In the genomic region with DNA sequence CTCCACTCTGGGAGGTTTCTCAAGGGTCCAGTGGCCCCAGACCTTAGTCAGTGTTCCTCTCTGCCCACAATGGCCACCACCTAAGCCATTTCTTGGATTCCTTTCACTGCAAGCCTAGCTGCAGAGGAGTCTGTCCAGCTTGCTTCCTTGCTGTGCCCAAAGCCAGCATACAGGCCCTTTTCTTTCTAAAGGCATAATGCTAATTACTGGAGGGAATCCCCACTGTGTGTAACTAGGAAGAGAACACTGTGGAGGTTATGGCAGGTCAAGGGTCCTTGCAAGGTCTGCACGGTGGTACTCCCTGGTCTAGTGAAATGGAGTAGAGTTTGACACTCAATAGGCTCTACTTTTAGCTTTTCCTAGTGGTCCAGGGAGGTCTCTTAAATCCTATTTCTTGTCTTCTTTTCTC, we compare ENCODE assay signal across 9 cellular contexts.
DNase-seq lines count a peak whose midpoint lies in the region; ATAC-seq and TF ChIP-seq lines count a peak whose summit lies in the region.
"Had no signal": no experiment of that assay in that cellular context is flagged by ENCODE, and none has a peak within 500 bp of the region (broad histone marks: within the 10 kb centered on the region; RNA-seq: fewer than 3 reads in every experiment).

No MANE protein-coding gene starts in this region.

- H3K9me3 ChIP-seq in esophagus squamous epithelium (no peaks in the 10 kb centered on the region), upper lobe of left lung (no peaks in the 10 kb centered on the region)

- intact Hi-C loops in esophagus squamous epithelium (cut with DNase I), result no loop called here
- intact Hi-C loops in head of caudate nucleus (cut with DNase I), result no loop called here
- intact Hi-C loops in MCF 10A (cut with micrococcal nuclease), result no loop called here

- peak; percentile 17 for ATAC-seq in HG03159 (IDR thresholded peaks at IDR 0.05; ENCODE audit: unreplicated experiment)
- peak in 1 of 2 donors; percentile 4 for ATAC-seq in upper lobe of left lung (ENCODE audit: low FRiP score in 2 of 2)

- H3K36me3 Mint-ChIP-seq in T-helper 2 cell treated with Interferon-gamma antibody and Interleukin-4, amounts not matched to agents 5 μg/mL and 100 μg/mL, for 36 hours (ENCODE audit: low read depth), result peaks cover 20% of the 10 kb centered on the region
- H3K36me3 Mint-ChIP-seq in MCF 10A (ENCODE audit: insufficient read depth, unreplicated experiment), result no peaks in the 10 kb centered on the region

- H3K4me3 Mint-ChIP-seq in T-helper 2 cell treated with Interferon-gamma antibody and Interleukin-4, amounts not matched to agents 5 μg/mL and 100 μg/mL, for 36 hours, result peak overlapping the region; percentile 13
- H3K4me3 Mint-ChIP-seq in MCF 10A (ENCODE audit: unreplicated experiment), result no peak overlapping the region

- POLR2A ChIA-PET in MCF 10A (lab: Yijun Ruan, JAX), result no interaction called here

- TF ChIP-seq CTCF in esophagus squamous epithelium (IDR thresholded peaks at IDR 0.05) (no peak), upper lobe of left lung (IDR thresholded peaks at IDR 0.05) (no peak), MCF 10A (IDR thresholded peaks at IDR 0.05; ENCODE audit: unreplicated experiment) (no peak)

- H3K27me3 Mint-ChIP-seq in T-helper 2 cell treated with Interferon-gamma antibody and Interleukin-4, amounts not matched to agents 5 μg/mL and 100 μg/mL, for 36 hours (ENCODE audit: low read depth), result no peaks in the 10 kb centered on the region
- H3K27me3 Mint-ChIP-seq in MCF 10A (ENCODE audit: insufficient read depth, unreplicated experiment), result peaks cover 15% of the 10 kb centered on the region

- H3K27ac Mint-ChIP-seq in T-helper 2 cell treated with Interferon-gamma antibody and Interleukin-4, amounts not matched to agents 5 μg/mL and 100 μg/mL, for 36 hours, result peak overlapping the region; percentile 80
- no peak overlapping the region for H3K27ac Mint-ChIP-seq in MCF 10A (ENCODE audit: low read depth, unreplicated experiment)

- H3K9me3 Mint-ChIP-seq in T-helper 2 cell treated with Interferon-gamma antibody and Interleukin-4, amounts not matched to agents 5 μg/mL and 100 μg/mL, for 36 hours, result peaks cover 9% of the 10 kb centered on the region
- no peaks in the 10 kb centered on the region for H3K9me3 Mint-ChIP-seq in MCF 10A (ENCODE audit: unreplicated experiment)

- H3K27ac ChIP-seq in esophagus squamous epithelium, result peak overlapping the region; percentile 12 to 84 (median 78)
- peak overlapping the region in 3 of 4 donors; percentile 14 to 45 (median 26) for H3K27ac ChIP-seq in upper lobe of left lung

- no peaks in the 10 kb centered on the region for H3K27me3 ChIP-seq in esophagus squamous epithelium
- no peaks in the 10 kb centered on the region for H3K27me3 ChIP-seq in upper lobe of left lung

- no peak for TF ChIP-seq EP300 in upper lobe of left lung (IDR thresholded peaks at IDR 0.05)

- TF ChIP-seq POLR2A in esophagus squamous epithelium (IDR thresholded peaks at IDR 0.05) (no peak), upper lobe of left lung (IDR thresholded peaks at IDR 0.05) (no peak)

- H3K36me3 ChIP-seq in esophagus squamous epithelium (no peaks in the 10 kb centered on the region), upper lobe of left lung (no peaks in the 10 kb centered on the region)

- no peak overlapping the region for H3K4me3 ChIP-seq in esophagus squamous epithelium
- H3K4me3 ChIP-seq in upper lobe of left lung, result no peak overlapping the region

- 44 to 63% methylated on average over 1 of the region's 1 CpG for WGBS in esophagus squamous epithelium, 2 donors
- 64 to 85% methylated on average over 1 of the region's 1 CpG for WGBS in upper lobe of left lung, 2 donors

- no peak for DNase-seq in T-helper 2 cell treated with Interferon-gamma antibody and Interleukin-4, amounts not matched to agents 5 μg/mL and 100 μg/mL, for 36 hours (ENCODE audit: low spot score)
- DNase-seq in T-helper 2 cell, result no peak
- no peak for DNase-seq in esophagus squamous epithelium (lab: John Stamatoyannopoulos, UW)
- DNase-seq in upper lobe of left lung, result no peak
- no peak for DNase-seq in head of caudate nucleus
- DNase-seq in MCF 10A (ENCODE audit: unreplicated experiment), result no peak
- no peak for DNase-seq in COLO829 (ENCODE audit: low spot score)
- DNase-seq: activated CD4-positive, alpha-beta T cell treated with anti-CD3 and anti-CD28 coated beads for 1 hour had no signal

- BruUV-seq in MCF 10A (replicated peaks; lab: Mats Ljungman, UMichigan), result no TSS peak

- peaks cover 64% of the 10 kb centered on the region for H3K4me1 Mint-ChIP-seq in T-helper 2 cell treated with Interferon-gamma antibody and Interleukin-4, amounts not matched to agents 5 μg/mL and 100 μg/mL, for 36 hours (ENCODE audit: low read depth)
- no peaks in the 10 kb centered on the region for H3K4me1 Mint-ChIP-seq in MCF 10A (ENCODE audit: insufficient read depth, unreplicated experiment)

- CTCF ChIA-PET in MCF 10A (lab: Yijun Ruan, JAX), result interaction anchor here (1.1 to 1.4 kb wide), 2 partner anchors 28 to 463 kb away, joined by 3 to 5 read pairs; no protein-coding TSS in a partner anchor

- peaks cover 8 to 74% (median 37%) of the 10 kb centered on the region in 3 donors for H3K4me1 ChIP-seq in esophagus squamous epithelium
- peaks cover 14 to 29% (median 24%) of the 10 kb centered on the region in 4 donors for H3K4me1 ChIP-seq in upper lobe of left lung
